In genomic region chr11:118790357-118791014, GRCh38 we compare ENCODE assay signal across 7 cellular contexts. TPM values are rescaled to one million over a fixed set of nuclear protein-coding genes. Genes with fewer than 3 reads are reported as not detected.
DNase-seq lines count a peak whose midpoint lies in the region; ATAC-seq and TF ChIP-seq lines count a peak whose summit lies in the region.

No MANE protein-coding gene starts in this region.

- peak; percentile 30 to 48 for TF ChIP-seq RAD21 in liver (IDR thresholded peaks at IDR 0.05)

- H3K9me3 ChIP-seq in liver (ENCODE audit: control insufficient read depth in 4 of 4, low read length in 3 of 4), result no peaks in the 10 kb centered on the region

- DNase-seq in GM12864 (ENCODE audit: low read depth), result peak; percentile 33
- DNase-seq in NCI-H2029 treated with DMSO at 0.1 percent for 48 hours (lab: John Stamatoyannopoulos, UW), result peak; percentile 50
- DNase-seq in activated CD4-positive, alpha-beta T cell treated with anti-CD3 and anti-CD28 coated beads for 24 hours (ENCODE audit: low read depth in 2 of 2), result peak; percentile 23 to 47
- peak; percentile 75 for DNase-seq in dermis blood vessel endothelial cell
- peak; percentile 54 for DNase-seq in stimulated activated CD4-positive, alpha-beta T cell treated with anti-CD3 and anti-CD28 coated beads, Interleukin-4, amount 100 ng/mL, for 24 hours

- H3K27ac ChIP-seq in liver (ENCODE audit: low read depth in 1 of 2, low read length in 2 of 2), result peak overlapping the region; percentile 100

- ATAC-seq in HG02763 (IDR thresholded peaks at IDR 0.05; ENCODE audit: unreplicated experiment), result peak; percentile 19

- peak overlapping the region; percentile 99 for H3K9ac ChIP-seq in liver (ENCODE audit: low read depth in 1 of 2, low read length in 2 of 2)

- peak overlapping the region; percentile 83 for H3K4me3 ChIP-seq in GM12864 (ENCODE audit: low read depth, low read length)
- H3K4me3 ChIP-seq in liver (ENCODE audit: low read depth in 1 of 3, low read length in 3 of 3), result peak overlapping the region; percentile 73 to 99 (median 97)

- H3K36me3 ChIP-seq in liver (ENCODE audit: control insufficient read depth in 4 of 4, insufficient read depth in 3 of 4, low read depth in 1 of 4, low read length in 3 of 4), result peaks cover 0 to 4% (median 1%) of the 10 kb centered on the region in 4 donors

- TF ChIP-seq CTCF in GM12864 (IDR thresholded peaks at IDR 0.05; ENCODE audit: low read depth, low read length, missing control alignments), result peak; percentile 56
- TF ChIP-seq CTCF in liver (IDR thresholded peaks at IDR 0.05; ENCODE audit: low read depth, low read length, missing input control), result peak; percentile 19

- under 1% methylated on average over 41 of the region's 41 CpGs for WGBS in liver

- H3K27me3 ChIP-seq in liver (ENCODE audit: control insufficient read depth in 4 of 4, insufficient read depth in 4 of 4, low read length in 3 of 4), result no peaks in the 10 kb centered on the region

- peaks cover 8 to 34% (median 31%) of the 10 kb centered on the region in 4 donors for H3K4me1 ChIP-seq in liver (ENCODE audit: control insufficient read depth in 4 of 4, insufficient read depth in 4 of 4, low read length in 3 of 4)

TF ChIP-seq in liver, 16 proteins besides CTCF, POLR2A, EP300 and RAD21:
- peak; percentile 5 for TF ChIP-seq TAF1 (conservative IDR thresholded peaks at IDR 0.05)
- TF ChIP-seq YY1 (IDR thresholded peaks at IDR 0.05), result peak; percentile 85
- no peak for TF ChIP-seq NR2F2 (IDR thresholded peaks at IDR 0.05)

RNA-seq across cellular contexts. Expression of gene DDX6, which starts 0.5 kb away (rescaled TPM):
- 131 and 184 TPM in 2 replicates for total RNA-seq in dermis blood vessel endothelial cell
- total RNA-seq in liver, result 10 to 100 TPM; 74.5 to 98.4 TPM
- polyA plus RNA-seq in liver, result 10 to 100 TPM; 11.3 to 13.2 TPM

Comparison
In these comparisons a context has a peak if more than half of its experiments do, and no peak if none do; other contexts are left out.
1. Peak in every context shown above with its lines: DNase-seq, ATAC-seq, H3K4me3 ChIP-seq and H3K27ac ChIP-seq.